In genomic region chr2:131493199-131494018, GRCh38 we compare ENCODE assay signal across 8 cellular contexts. TPM values are rescaled to one million over a fixed set of nuclear protein-coding genes. Genes with fewer than 3 reads are reported as not detected.
DNase-seq lines count a peak whose midpoint lies in the region; ATAC-seq lines count a peak whose summit lies in the region.

No MANE protein-coding gene starts in this region.

- H3K27me3 ChIP-seq in endocrine pancreas (ENCODE audit: control insufficient read depth, insufficient read depth, low read length) = no peaks in the 10 kb centered on the region

- no peaks in the 10 kb centered on the region for H3K4me1 ChIP-seq in endocrine pancreas (ENCODE audit: control insufficient read depth, insufficient read depth, low read length)

- no peaks in the 10 kb centered on the region for H3K9me3 Mint-ChIP-seq in naive thymus-derived CD8-positive, alpha-beta T cell

- DNase-seq in NCI-H69 (lab: John Stamatoyannopoulos, UW) (peak; percentile 50), cortex of kidney (lab: John Stamatoyannopoulos, UW) (no peak)
- DNase-seq in naive thymus-derived CD8-positive, alpha-beta T cell = peak in 1 of 10 donors; percentile 5
- DNase-seq in NK-92 treated with Interleukin-12 subunit alpha and Interleukin-12 subunit beta, amount 100 ng/mL, for 24 hours (lab: John Stamatoyannopoulos, UW) = no peak
- no peak for DNase-seq in stimulated activated CD4-positive, alpha-beta T cell treated with anti-CD3 and anti-CD28 coated beads, Interleukin-4, amount 100 ng/mL, for 1 hour

- ATAC-seq in GM18861 (IDR thresholded peaks at IDR 0.05; ENCODE audit: unreplicated experiment) (peak; percentile 12), HG02588 (IDR thresholded peaks at IDR 0.05; ENCODE audit: unreplicated experiment) (peak; percentile 27)
- peak; percentile 33 to 38 for ATAC-seq in naive thymus-derived CD8-positive, alpha-beta T cell

- H3K9ac ChIP-seq in endocrine pancreas (ENCODE audit: control insufficient read depth, insufficient read depth, low read length) = peak overlapping the region; percentile 95

- peak overlapping the region; percentile 72 for H3K4me3 ChIP-seq in endocrine pancreas (ENCODE audit: control insufficient read depth, insufficient read depth, low read length)

- peaks cover 0 to 13% (median 0%) of the 10 kb centered on the region in 3 donors for H3K36me3 Mint-ChIP-seq in naive thymus-derived CD8-positive, alpha-beta T cell

- H3K9me3 ChIP-seq in endocrine pancreas (ENCODE audit: control insufficient read depth, low read length) = no peaks in the 10 kb centered on the region

- peak overlapping the region; percentile 93 to 98 (median 96) for H3K4me3 Mint-ChIP-seq in naive thymus-derived CD8-positive, alpha-beta T cell

- peak overlapping the region; percentile 86 to 99 (median 98) for H3K27ac Mint-ChIP-seq in naive thymus-derived CD8-positive, alpha-beta T cell

- peaks cover 33 to 56% (median 49%) of the 10 kb centered on the region in 4 donors for H3K4me1 Mint-ChIP-seq in naive thymus-derived CD8-positive, alpha-beta T cell

- no peaks in the 10 kb centered on the region for H3K27me3 Mint-ChIP-seq in naive thymus-derived CD8-positive, alpha-beta T cell

- no peaks in the 10 kb centered on the region for H3K36me3 ChIP-seq in endocrine pancreas (ENCODE audit: control insufficient read depth, insufficient read depth, low read length)

- POLR2A ChIA-PET in naive thymus-derived CD8-positive, alpha-beta T cell (lab: Charles Lee) = interaction anchor here (1.0 to 1.9 kb wide), 5 partner anchors 179 to 1152 kb away, joined by 3 to 9 read pairs (median 5); partner anchors contain the start of gene IMP4

RNA-seq across cellular contexts. Expression of gene MZT2A, which starts 1.2 kb away (rescaled TPM):
- 10 to 100 TPM; 95.6 to 99.1 TPM for total RNA-seq in naive thymus-derived CD8-positive, alpha-beta T cell
- polyA plus RNA-seq in naive thymus-derived CD8-positive, alpha-beta T cell = 100 to 1,000 TPM; 103 to 156 (median 104) TPM

RNA-seq across cellular contexts. Expression of gene TUBA3D, which starts 17.5 kb away (rescaled TPM):
- not detected for total RNA-seq in naive thymus-derived CD8-positive, alpha-beta T cell
- polyA plus RNA-seq in naive thymus-derived CD8-positive, alpha-beta T cell = not detected

RNA-seq across cellular contexts. Expression of gene CCDC74A, which starts 34.3 kb away (rescaled TPM):
- under 1 TPM; 0.44 to 0.49 TPM for total RNA-seq in naive thymus-derived CD8-positive, alpha-beta T cell
- polyA plus RNA-seq in naive thymus-derived CD8-positive, alpha-beta T cell = under 1 TPM in 1 of 3 donors, not detected in 2; 0.53 TPM
